Comparison of ENCODE assay signal across 8 cellular contexts in the genomic region with DNA sequence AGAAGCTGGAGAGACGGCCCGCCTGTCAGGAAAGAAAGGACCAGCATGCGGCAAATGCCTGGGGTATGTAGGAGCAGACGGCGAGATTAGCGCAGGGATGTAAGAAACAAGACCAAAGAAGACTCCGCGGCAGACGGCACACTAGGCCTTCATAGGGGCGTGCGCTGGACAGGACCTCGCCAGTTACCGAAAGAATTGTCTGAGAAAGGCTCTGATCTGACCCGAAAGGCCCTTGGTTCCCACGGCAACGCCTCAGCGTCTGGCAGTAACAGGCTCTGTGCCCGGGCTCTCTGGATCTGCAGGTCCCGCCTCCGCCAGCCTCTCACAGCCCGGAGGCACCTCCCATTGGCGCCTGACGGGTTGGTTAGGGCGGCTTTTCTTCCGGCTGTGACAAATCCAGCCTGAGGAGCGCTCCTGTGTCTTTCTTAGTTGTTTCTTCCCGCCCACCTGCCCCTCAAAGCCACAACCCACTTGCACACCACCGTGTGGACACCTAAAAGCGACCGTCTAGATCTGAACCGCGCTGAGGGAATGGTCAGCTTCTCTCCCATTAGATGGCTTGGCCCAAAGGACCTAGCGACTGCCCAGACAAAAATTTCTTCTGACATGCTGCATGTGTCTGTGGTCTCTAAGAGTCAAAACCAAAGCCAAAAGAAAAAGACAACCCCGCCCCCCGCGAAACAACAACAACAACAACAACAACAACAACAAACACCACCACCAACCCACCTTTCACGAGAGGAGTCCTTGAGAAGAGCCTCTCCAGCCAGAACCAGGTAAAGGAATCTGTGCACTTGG. TPM values are rescaled to one million over a fixed set of nuclear protein-coding genes. Genes with fewer than 3 reads are reported as not detected.
DNase-seq lines count a peak whose midpoint lies in the region; ATAC-seq and TF ChIP-seq lines count a peak whose summit lies in the region.
"Not testable (repeated sequence)": the region's sequence is repeated elsewhere in the genome, so short reads cannot be mapped to it uniquely, and the experiment has no call there.

No MANE protein-coding gene starts in this region.

- ATAC-seq in activated naive CD4-positive, alpha-beta T cell treated with anti-CD3 and anti-CD28 coated beads, Interleukin-2, amount 50 U/mL, for 72 hours, result peak; percentile 36 to 59

- H3K9me3 ChIP-seq in subcutaneous abdominal adipose tissue (ENCODE audit: control insufficient read depth in 5 of 5, low read length in 5 of 5), result not testable (repeated sequence)

- H3K9ac ChIP-seq in subcutaneous abdominal adipose tissue (ENCODE audit: low read length in 5 of 5), result peak overlapping the region in 4 of 5 donors; percentile 42 to 59 (median 52)

- intact Hi-C loops in posterior cingulate gyrus (cut with DNase I), result not testable (repeated sequence)

- TF ChIP-seq CTCF in epithelial cell of proximal tubule (conservative IDR thresholded peaks at IDR 0.05; ENCODE audit: low read depth, low read length), result not testable (repeated sequence)

- DNase-seq in DMS53 treated with DMSO at 0.1 percent for 48 hours (lab: John Stamatoyannopoulos, UW; ENCODE audit: unreplicated experiment) (peak; percentile 20), NCI-H2029 (lab: John Stamatoyannopoulos, UW) (peak; percentile 24), T-helper 9 cell (peak; percentile 24), posterior cingulate gyrus (peak; percentile 36 to 95 (median 66))
- DNase-seq in activated naive CD4-positive, alpha-beta T cell treated with anti-CD3 and anti-CD28 coated beads, Interleukin-2, amount 50 U/mL, for 72 hours (ENCODE audit: low spot score in 2 of 2), result peak; percentile 13 to 62
- DNase-seq in epithelial cell of proximal tubule (ENCODE audit: low read depth), result not testable (repeated sequence)

- H3K36me3 Mint-ChIP-seq in activated naive CD4-positive, alpha-beta T cell treated with anti-CD3 and anti-CD28 coated beads, Interleukin-2, amount 50 U/mL, for 72 hours, result peaks cover 17 to 19% of the 10 kb centered on the region in 2 donors

- peak overlapping the region; percentile 46 for H3K4me3 ChIP-seq in epithelial cell of proximal tubule (ENCODE audit: low read depth, low read length)
- H3K4me3 ChIP-seq in subcutaneous abdominal adipose tissue (ENCODE audit: low read depth in 1 of 5, low read length in 5 of 5), result peak overlapping the region; percentile 53 to 75 (median 63)

- peak overlapping the region in 1 of 2 donors; percentile 11 for H3K27ac Mint-ChIP-seq in activated naive CD4-positive, alpha-beta T cell treated with anti-CD3 and anti-CD28 coated beads, Interleukin-2, amount 50 U/mL, for 72 hours

- peaks cover 8 to 14% of the 10 kb centered on the region in 2 donors for H3K9me3 Mint-ChIP-seq in activated naive CD4-positive, alpha-beta T cell treated with anti-CD3 and anti-CD28 coated beads, Interleukin-2, amount 50 U/mL, for 72 hours

- not testable (repeated sequence) for H3K27me3 ChIP-seq in layer of hippocampus (ENCODE audit: control insufficient read depth, insufficient read depth, low read length); subcutaneous abdominal adipose tissue (ENCODE audit: control insufficient read depth in 5 of 5, insufficient read depth in 4 of 5, low read length in 5 of 5)

- H3K27ac ChIP-seq in layer of hippocampus (ENCODE audit: low read depth, low read length), result peak overlapping the region; percentile 38
- H3K27ac ChIP-seq in subcutaneous abdominal adipose tissue (ENCODE audit: low read depth, low read length), result not testable (repeated sequence)

- not testable (repeated sequence) for H3K36me3 ChIP-seq in subcutaneous abdominal adipose tissue (ENCODE audit: control insufficient read depth in 5 of 5, insufficient read depth in 5 of 5, low read length in 5 of 5)

- H3K4me1 ChIP-seq in subcutaneous abdominal adipose tissue (ENCODE audit: control insufficient read depth in 5 of 5, insufficient read depth in 5 of 5, low read length in 5 of 5), result peaks cover 2 to 16% (median 12%) of the 10 kb centered on the region in 5 donors

RNA-seq across cellular contexts. Expression of a gene that starts 58.2 kb away (rescaled TPM):
- total RNA-seq in activated naive CD4-positive, alpha-beta T cell treated with anti-CD3 and anti-CD28 coated beads, Interleukin-2, amount 50 U/mL, for 72 hours, result 1 to 10 TPM; 4.6 to 5.1 TPM
- total RNA-seq in epithelial cell of proximal tubule, result 1.9 and 4.4 TPM in 2 replicates
